ENCODE assay signal across 8 cellular contexts in the genomic region with DNA sequence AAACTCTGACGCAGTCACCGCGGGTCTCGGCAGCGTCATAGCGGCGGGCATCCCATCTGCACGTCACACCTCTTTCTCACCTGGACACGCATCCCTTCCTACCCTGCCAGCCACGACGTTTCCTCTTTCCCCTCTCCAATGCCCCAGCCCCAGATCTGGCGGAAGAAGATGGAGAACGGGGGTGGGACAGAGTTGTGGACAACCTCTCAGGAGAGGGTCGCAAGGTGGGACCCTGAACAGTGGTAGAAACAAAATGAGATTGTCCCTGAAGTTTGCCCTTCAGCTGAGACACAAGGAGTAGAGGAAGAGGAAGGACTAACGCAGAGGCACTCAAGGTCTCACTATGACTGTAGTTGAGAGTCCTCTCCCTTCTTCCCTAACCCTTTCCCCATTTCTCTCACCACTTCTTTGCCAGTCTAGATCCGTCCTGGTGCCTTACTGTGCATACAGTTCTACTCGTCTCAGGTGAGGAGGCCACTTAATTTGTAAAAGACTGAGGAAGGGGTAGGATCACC. TPM values are rescaled to one million over a fixed set of nuclear protein-coding genes. Genes with fewer than 3 reads are reported as not detected.
DNase-seq lines count a peak whose midpoint lies in the region; ATAC-seq lines count a peak whose summit lies in the region.

No MANE protein-coding gene starts in this region.

- DNase-seq in activated CD4-positive, alpha-beta T cell treated with anti-CD3 and anti-CD28 coated beads for 36 hours = no peak
- DNase-seq in activated CD4-positive, alpha-beta T cell treated with anti-CD3 and anti-CD28 coated beads for 1 hour = no peak
- DNase-seq in DMS53 (lab: John Stamatoyannopoulos, UW) (no peak), globus pallidus (ENCODE audit: low spot score) (no peak)
- no peak for DNase-seq in stimulated activated CD4-positive, alpha-beta T cell treated with anti-CD3 and anti-CD28 coated beads, Interleukin-15, amount 100 ng/mL, for 24 hours

- no peaks in the 10 kb centered on the region for H3K27me3 Mint-ChIP-seq in activated CD4-positive, alpha-beta T cell treated with anti-CD3 and anti-CD28 coated beads for 36 hours
- H3K27me3 Mint-ChIP-seq in activated T-helper 17 cell treated with anti-CD3 and anti-CD28 coated beads, Interleukin-2, amount 50 U/mL, for 72 hours = no peaks in the 10 kb centered on the region

- H3K27ac ChIP-seq in iPS-20b (ENCODE audit: low read length) (no peak overlapping the region), stomach smooth muscle (ENCODE audit: low read length) (peak overlapping the region; percentile 96)

- H3K4me3 ChIP-seq in iPS-20b (ENCODE audit: low read length) = peak overlapping the region; percentile 99
- peak overlapping the region; percentile 95 to 97 for H3K4me3 ChIP-seq in stomach smooth muscle (ENCODE audit: low read length in 2 of 2)

- H3K9ac ChIP-seq in iPS-20b (ENCODE audit: low read depth, low read length) = peak overlapping the region; percentile 99; the same call in 1 of the 2 replicates
- peak overlapping the region; percentile 97 to 98 for H3K9ac ChIP-seq in stomach smooth muscle (ENCODE audit: low read length in 2 of 2)

- H3K4me1 Mint-ChIP-seq in activated CD4-positive, alpha-beta T cell treated with anti-CD3 and anti-CD28 coated beads for 36 hours = peaks cover 48% of the 10 kb centered on the region
- H3K4me1 Mint-ChIP-seq in activated T-helper 17 cell treated with anti-CD3 and anti-CD28 coated beads, Interleukin-2, amount 50 U/mL, for 72 hours = peaks cover 37% of the 10 kb centered on the region

- H3K36me3 ChIP-seq in iPS-20b (ENCODE audit: insufficient read depth, low read depth, low read length) (peaks cover 35% of the 10 kb centered on the region), stomach smooth muscle (ENCODE audit: control insufficient read depth in 2 of 2, insufficient read depth in 2 of 2, low read length in 2 of 2) (peaks cover 14 to 18% of the 10 kb centered on the region in 2 donors)

- H3K4me1 ChIP-seq in iPS-20b (ENCODE audit: insufficient read depth, low read length) = peaks cover 15% of the 10 kb centered on the region; the same call in 1 of the 2 replicates
- peaks cover 19% of the 10 kb centered on the region for H3K4me1 ChIP-seq in stomach smooth muscle (ENCODE audit: control insufficient read depth, insufficient read depth, low read length)

- H3K36me3 Mint-ChIP-seq in activated CD4-positive, alpha-beta T cell treated with anti-CD3 and anti-CD28 coated beads for 36 hours (ENCODE audit: low read depth) = peaks cover 47% of the 10 kb centered on the region
- peaks cover 80% of the 10 kb centered on the region for H3K36me3 Mint-ChIP-seq in activated T-helper 17 cell treated with anti-CD3 and anti-CD28 coated beads, Interleukin-2, amount 50 U/mL, for 72 hours (ENCODE audit: low read depth)

- ATAC-seq in activated CD4-positive, alpha-beta T cell treated with anti-CD3 and anti-CD28 coated beads for 36 hours = no peak
- ATAC-seq in activated T-helper 17 cell treated with anti-CD3 and anti-CD28 coated beads, Interleukin-2, amount 50 U/mL, for 72 hours (replicated peaks) = no peak

- H3K9me3 ChIP-seq in iPS-20b (ENCODE audit: insufficient read depth, low read depth, low read length) (no peaks in the 10 kb centered on the region), stomach smooth muscle (ENCODE audit: control insufficient read depth in 2 of 2, low read length in 2 of 2) (no peaks in the 10 kb centered on the region)

- intact Hi-C loops in activated CD4-positive, alpha-beta T cell treated with anti-CD3 and anti-CD28 coated beads for 36 hours (cut with DNase I, micrococcal nuclease) = loop anchor here (1.0 to 10.0 kb wide), 10 partner anchors 225 to 1478 kb away; partner anchors contain the start of genes CCHCR1 (in 1 of the 2), GNL1 (in 1 of the 2), HLA-F (in 1 of the 2) and LSM2 (in 1 of the 2)

- H3K27me3 ChIP-seq in iPS-20b (ENCODE audit: insufficient read depth, low read length) (no peaks in the 10 kb centered on the region), stomach smooth muscle (ENCODE audit: control insufficient read depth in 1 of 2, insufficient read depth in 2 of 2, low read length in 2 of 2) (no peaks in the 10 kb centered on the region)

- H3K9me3 Mint-ChIP-seq in activated CD4-positive, alpha-beta T cell treated with anti-CD3 and anti-CD28 coated beads for 36 hours (ENCODE audit: low read depth) = no peaks in the 10 kb centered on the region
- no peaks in the 10 kb centered on the region for H3K9me3 Mint-ChIP-seq in activated T-helper 17 cell treated with anti-CD3 and anti-CD28 coated beads, Interleukin-2, amount 50 U/mL, for 72 hours

- peak overlapping the region; percentile 91 for H3K27ac Mint-ChIP-seq in activated CD4-positive, alpha-beta T cell treated with anti-CD3 and anti-CD28 coated beads for 36 hours
- H3K27ac Mint-ChIP-seq in activated T-helper 17 cell treated with anti-CD3 and anti-CD28 coated beads, Interleukin-2, amount 50 U/mL, for 72 hours = peak overlapping the region; percentile 91

- peak overlapping the region; percentile 86 for H3K4me3 Mint-ChIP-seq in activated CD4-positive, alpha-beta T cell treated with anti-CD3 and anti-CD28 coated beads for 36 hours
- peak overlapping the region; percentile 90 for H3K4me3 Mint-ChIP-seq in activated T-helper 17 cell treated with anti-CD3 and anti-CD28 coated beads, Interleukin-2, amount 50 U/mL, for 72 hours

- CTCF ChIA-PET in activated CD4-positive, alpha-beta T cell treated with anti-CD3 and anti-CD28 coated beads for 36 hours (lab: Charles Lee) = interaction anchor here (0.6 to 1.0 kb wide), 3 partner anchors 13 to 32 kb away, joined by 3 read pairs; no protein-coding TSS in a partner anchor

- POLR2A ChIA-PET in activated CD4-positive, alpha-beta T cell treated with anti-CD3 and anti-CD28 coated beads for 36 hours (lab: Charles Lee) = interaction anchor here (0.9 kb wide), 1 partner anchor 230 kb away, joined by 3 read pairs; the partner anchor contains the start of gene PRR3

RNA-seq across cellular contexts. Expression of gene TRIM39, which starts 0.6 kb away (rescaled TPM):
- 10 to 100 TPM; 16.5 to 17.5 TPM for total RNA-seq in activated CD4-positive, alpha-beta T cell treated with anti-CD3 and anti-CD28 coated beads for 36 hours
- total RNA-seq in activated T-helper 17 cell treated with anti-CD3 and anti-CD28 coated beads, Interleukin-2, amount 50 U/mL, for 72 hours = 10 to 100 TPM; 12.4 to 16.1 TPM

RNA-seq across cellular contexts. Expression of gene RPP21, which starts 17.7 kb away (rescaled TPM):
- total RNA-seq in activated CD4-positive, alpha-beta T cell treated with anti-CD3 and anti-CD28 coated beads for 36 hours = 10 to 100 TPM; 32.6 to 38.1 TPM
- total RNA-seq in activated T-helper 17 cell treated with anti-CD3 and anti-CD28 coated beads, Interleukin-2, amount 50 U/mL, for 72 hours = 10 to 100 TPM; 20.8 to 22.9 TPM
